In the genomic region with DNA sequence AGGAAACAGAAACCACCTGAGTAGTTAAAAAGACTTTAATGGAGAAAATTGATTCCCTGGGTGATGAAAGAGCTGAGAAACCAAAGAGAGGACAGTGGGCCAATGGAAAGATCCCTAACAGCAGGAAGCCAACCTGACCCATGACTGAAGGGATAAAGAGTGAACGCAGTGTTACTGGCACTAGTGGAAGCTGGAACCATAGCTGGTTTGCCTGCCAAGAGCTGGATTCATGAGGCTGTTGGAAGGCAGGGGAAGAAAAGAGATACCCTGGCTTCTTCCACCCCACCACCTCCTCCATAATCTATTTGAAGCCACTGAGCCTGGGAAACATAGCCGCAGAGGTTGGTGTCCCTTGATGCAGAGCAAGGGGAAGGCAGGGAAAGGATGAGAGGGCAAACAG, we compare ENCODE assay signal across 16 cellular contexts.
DNase-seq lines count a peak whose midpoint lies in the region; ATAC-seq and TF ChIP-seq lines count a peak whose summit lies in the region.
"Had no signal": no experiment of that assay in that cellular context is flagged by ENCODE, and none has a peak within 500 bp of the region (broad histone marks: within the 10 kb centered on the region; RNA-seq: fewer than 3 reads in every experiment).

No MANE protein-coding gene starts in this region.

- no peak overlapping the region for H3K27ac Mint-ChIP-seq in GM23338
- H3K27ac Mint-ChIP-seq in activated CD8-positive, alpha-beta memory T cell treated with anti-CD3 and anti-CD28 coated beads, Interleukin-2, amount 10 ng/mL, durations not matched to agents 7 days and 5 days: no peak overlapping the region
- H3K27ac Mint-ChIP-seq: CD14-positive monocyte; CD8-positive, alpha-beta T cell had no signal

- H2AFZ ChIP-seq in GM23338: peak overlapping the region; percentile 34; the same call in 1 of the 2 replicates

- intact Hi-C loops in psoas muscle (cut with DNase I): no loop called here
- intact Hi-C loops in Right ventricle myocardium superior (cut with DNase I): no loop called here
- intact Hi-C loops in sigmoid colon (cut with DNase I): no loop called here

- H3K4me1 Mint-ChIP-seq in GM23338: no peaks in the 10 kb centered on the region
- no peaks in the 10 kb centered on the region for H3K4me1 Mint-ChIP-seq in activated CD8-positive, alpha-beta memory T cell treated with anti-CD3 and anti-CD28 coated beads, Interleukin-2, amount 10 ng/mL, durations not matched to agents 7 days and 5 days
- H3K4me1 Mint-ChIP-seq: CD14-positive monocyte had no signal

- H3K9me3 Mint-ChIP-seq in GM23338: peaks cover 6% of the 10 kb centered on the region; the same call in 2 of the 3 replicates
- peaks cover 8% of the 10 kb centered on the region for H3K9me3 Mint-ChIP-seq in activated CD8-positive, alpha-beta memory T cell treated with anti-CD3 and anti-CD28 coated beads, Interleukin-2, amount 10 ng/mL, durations not matched to agents 7 days and 5 days (ENCODE audit: low read depth)

- CTCF ChIA-PET in activated CD8-positive, alpha-beta memory T cell treated with anti-CD3 and anti-CD28 coated beads, Interleukin-2, amount 10 ng/mL, durations not matched to agents 7 days and 5 days (lab: Charles Lee): no interaction called here

- no peak for TF ChIP-seq EP300 in sigmoid colon (IDR thresholded peaks at IDR 0.05)

- H3K4me3 ChIP-seq in GM23338: no peak overlapping the region
- no peak overlapping the region for H3K4me3 ChIP-seq in psoas muscle
- H3K4me3 ChIP-seq in sigmoid colon: no peak overlapping the region
- H3K4me3 ChIP-seq: A549 had no signal

- no peaks in the 10 kb centered on the region for H3K36me3 Mint-ChIP-seq in GM23338 (ENCODE audit: low read depth)
- no peaks in the 10 kb centered on the region for H3K36me3 Mint-ChIP-seq in activated CD8-positive, alpha-beta memory T cell treated with anti-CD3 and anti-CD28 coated beads, Interleukin-2, amount 10 ng/mL, durations not matched to agents 7 days and 5 days
- H3K36me3 Mint-ChIP-seq: CD14-positive monocyte; CD8-positive, alpha-beta T cell had no signal

- TF ChIP-seq POLR2A in sigmoid colon (IDR thresholded peaks at IDR 0.05): no peak

- no peak overlapping the region for H3K4me3 Mint-ChIP-seq in GM23338
- H3K4me3 Mint-ChIP-seq in activated CD8-positive, alpha-beta memory T cell treated with anti-CD3 and anti-CD28 coated beads, Interleukin-2, amount 10 ng/mL, durations not matched to agents 7 days and 5 days: no peak overlapping the region
- H3K4me3 Mint-ChIP-seq: CD14-positive monocyte; CD8-positive, alpha-beta T cell had no signal

- no peak overlapping the region for H3K4me2 ChIP-seq in GM23338
- H3K4me2 ChIP-seq: A549 had no signal

- no peaks in the 10 kb centered on the region for H3K27me3 ChIP-seq in GM23338 (ENCODE audit: insufficient read depth)
- H3K27me3 ChIP-seq in psoas muscle (ENCODE audit: insufficient read depth in 3 of 3, low read length in 2 of 3): no peaks in the 10 kb centered on the region
- H3K27me3 ChIP-seq in sigmoid colon: no peaks in the 10 kb centered on the region

- no peaks in the 10 kb centered on the region for H3K4me1 ChIP-seq in GM23338 (ENCODE audit: insufficient read depth)
- H3K4me1 ChIP-seq in psoas muscle: no peaks in the 10 kb centered on the region
- H3K4me1 ChIP-seq in sigmoid colon: no peaks in the 10 kb centered on the region
- H3K4me1 ChIP-seq: A549 had no signal

- peaks cover 5% of the 10 kb centered on the region; the same call in 1 of the 2 replicates for H3K9me2 ChIP-seq in GM23338 (ENCODE audit: insufficient read depth)

- TF ChIP-seq CTCF in GM23338 (conservative IDR thresholded peaks at IDR 0.05; ENCODE audit: low read depth in 2 of 2): no peak
- no peak for TF ChIP-seq CTCF in psoas muscle (IDR thresholded peaks at IDR 0.05)
- no peak for TF ChIP-seq CTCF in sigmoid colon (IDR thresholded peaks at IDR 0.05)

- ATAC-seq in GM23338 (no peak), psoas muscle (peak in 3 of 4 donors; percentile 58 to 98 (median 73)), Right ventricle myocardium superior (ENCODE audit: poor library complexity) (no peak)
- no peak for ATAC-seq in activated CD8-positive, alpha-beta memory T cell treated with anti-CD3 and anti-CD28 coated beads, Interleukin-2, amount 10 ng/mL, durations not matched to agents 7 days and 5 days
- ATAC-seq: A549; CD8-positive, alpha-beta T cell; HCT116; HepG2 had no signal

- no peaks in the 10 kb centered on the region for H4K20me1 ChIP-seq in GM23338 (replicated peaks; ENCODE audit: insufficient read depth)

- no peaks in the 10 kb centered on the region for H3F3A ChIP-seq in GM23338 (replicated peaks; ENCODE audit: low read depth)

- H3K36me3 ChIP-seq in GM23338 (ENCODE audit: insufficient read depth) (no peaks in the 10 kb centered on the region), psoas muscle (ENCODE audit: insufficient read depth in 1 of 2, low read depth in 1 of 2) (no peaks in the 10 kb centered on the region), sigmoid colon (no peaks in the 10 kb centered on the region)

- H3K79me2 ChIP-seq in GM23338 (replicated peaks; ENCODE audit: insufficient read depth): no peaks in the 10 kb centered on the region

- H3K9me3 ChIP-seq in psoas muscle (no peaks in the 10 kb centered on the region), sigmoid colon (no peaks in the 10 kb centered on the region)
- H3K9me3 ChIP-seq: A549 had no signal

- H3K27ac ChIP-seq in GM23338 (ENCODE audit: low read depth) (no peak overlapping the region), psoas muscle (no peak overlapping the region), sigmoid colon (no peak overlapping the region)
- H3K27ac ChIP-seq: A549 had no signal

- H3K27me3 Mint-ChIP-seq in GM23338 (ENCODE audit: insufficient read depth, low read depth, poor library complexity): no peaks in the 10 kb centered on the region
- H3K27me3 Mint-ChIP-seq in activated CD8-positive, alpha-beta memory T cell treated with anti-CD3 and anti-CD28 coated beads, Interleukin-2, amount 10 ng/mL, durations not matched to agents 7 days and 5 days: no peaks in the 10 kb centered on the region

- WGBS in psoas muscle, 3 donors: 37 to 45% (median 42%) methylated on average over 2 of the region's 2 CpGs
- WGBS in sigmoid colon, 2 donors: 86 to 91% methylated on average over 2 of the region's 2 CpGs

- DNase-seq in GM23338 (ENCODE audit: low spot score) (no peak), NCI-H2227 (lab: John Stamatoyannopoulos, UW; ENCODE audit: unreplicated experiment) (peak; percentile 20), globus pallidus (ENCODE audit: low spot score) (peak; percentile 22), psoas muscle (peak in 1 of 2 donors; percentile 54), Right ventricle myocardium superior (no peak), sigmoid colon (no peak)
- DNase-seq in activated CD8-positive, alpha-beta memory T cell treated with anti-CD3 and anti-CD28 coated beads, Interleukin-2, amount 10 ng/mL, durations not matched to agents 7 days and 5 days: no peak
- DNase-seq: CD8-positive, alpha-beta T cell; COR-L47; DMS153; DND-41; GDM1 had no signal

Comparison
In these comparisons a context has a peak if more than half of its experiments do, and no peak if none do; other contexts are left out.
1. ATAC-seq: peak in psoas muscle (3 of 4); none in GM23338 (single experiment), activated CD8-positive, alpha-beta memory T cell treated with anti-CD3 and anti-CD28 coated beads, Interleukin-2, amount 10 ng/mL, durations not matched to agents 7 days and 5 days (single experiment) and Right ventricle myocardium superior (single experiment).
2. DNase-seq: peak in NCI-H2227 (single experiment) and globus pallidus (single experiment); none in GM23338 (single experiment), activated CD8-positive, alpha-beta memory T cell treated with anti-CD3 and anti-CD28 coated beads, Interleukin-2, amount 10 ng/mL, durations not matched to agents 7 days and 5 days (single experiment), Right ventricle myocardium superior (single experiment) and sigmoid colon (single experiment).